ENCODE assay signal across 36 cellular contexts in the genomic region with DNA sequence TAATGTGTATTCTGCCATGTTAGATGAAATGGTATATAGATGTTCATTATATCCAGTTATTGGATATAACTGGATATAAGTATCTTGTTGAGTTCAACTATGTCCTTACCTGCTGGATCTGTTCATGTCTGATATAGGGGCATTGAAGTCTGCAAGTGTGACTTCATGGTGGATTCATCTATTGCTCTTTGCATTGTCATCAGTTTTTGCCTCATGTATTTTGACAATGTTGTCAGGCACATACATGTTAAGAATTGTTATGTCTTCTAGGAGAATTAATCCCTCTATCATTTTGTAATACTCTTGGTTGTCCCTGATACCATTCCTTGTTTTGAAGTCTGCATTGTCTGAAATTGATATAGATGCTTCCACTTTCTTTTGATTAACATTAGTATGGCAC.
"Had no signal": no experiment of that assay in that cellular context is flagged by ENCODE, and none has a peak within 500 bp of the region (broad histone marks: within the 10 kb centered on the region; RNA-seq: fewer than 3 reads in every experiment).

No MANE protein-coding gene starts in this region.

- H3K4me3 ChIP-seq: MG63 had no signal

- H3K27me3 ChIP-seq: MG63 had no signal

- DNase-seq: Karpas-422, Kasumi-1, MG63, MM.1S, MV-4-11, NCI-H1048, NCI-H1092, NCI-H1092 treated with DMSO at 0.1 percent for 48 hours, NCI-H1105, NCI-H1105 treated with DMSO at 0.1 percent for 48 hours, NCI-H1417, NCI-H1417 treated with DMSO at 0.1 percent for 48 hours, NCI-H1436, NCI-H1436 treated with DMSO at 0.1 percent for 48 hours, NCI-H146, NCI-H1694, NCI-H1694 treated with DMSO at 0.1 percent for 48 hours, NCI-H187, NCI-H187 treated with DMSO at 0.1 percent for 48 hours, NCI-H1930, NCI-H2029, NCI-H2029 treated with DMSO at 0.1 percent for 48 hours, NCI-H2081, NCI-H2081 treated with DMSO at 0.1 percent for 48 hours, NCI-H2107, NCI-H2171, NCI-H2171 treated with DMSO at 0.1 percent for 48 hours, NCI-H2227 treated with DMSO at 0.1 percent for 48 hours, NCI-H226, NCI-H345, NCI-H446, NCI-H446 treated with DMSO at 0.1 percent for 48 hours, NCI-H510A, NCI-H510A treated with DMSO at 0.1 percent for 48 hours, NCI-H524, NCI-H524 treated with DMSO at 0.1 percent for 48 hours had no signal
